ENCODE assay signal across 9 cellular contexts in the genomic region with DNA sequence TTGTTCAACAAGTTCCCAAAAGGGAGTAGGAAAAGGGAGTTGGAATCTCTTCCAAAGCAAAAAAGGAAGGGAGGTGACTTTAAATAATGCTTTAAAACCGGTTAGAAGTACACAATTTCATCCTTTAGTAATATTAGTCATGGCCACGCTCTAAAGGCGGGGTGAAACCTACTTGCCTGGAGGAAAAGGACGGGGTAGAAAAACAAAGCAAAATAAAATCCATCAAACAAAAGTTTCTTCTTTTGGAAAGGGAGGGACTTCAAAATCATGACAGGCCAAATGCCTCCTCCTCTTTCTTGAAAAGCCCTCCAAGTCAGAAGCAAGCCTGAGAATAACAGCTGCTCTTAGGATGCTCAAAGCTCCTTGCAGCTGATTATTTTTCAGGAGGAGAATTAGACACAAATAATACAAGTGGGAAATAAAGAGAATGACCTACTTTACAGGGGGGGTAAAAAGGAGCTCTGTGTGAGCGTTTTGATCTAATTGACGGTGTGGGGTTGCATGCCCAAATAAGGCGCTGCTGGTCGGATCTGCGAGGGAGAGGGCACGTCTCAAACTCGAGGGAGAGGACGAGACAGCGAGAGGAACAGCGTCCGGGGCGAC. TPM values are rescaled to one million over a fixed set of nuclear protein-coding genes. Genes with fewer than 3 reads are reported as not detected.
DNase-seq lines count a peak whose midpoint lies in the region; ATAC-seq and TF ChIP-seq lines count a peak whose summit lies in the region.
"Had no signal": no experiment of that assay in that cellular context is flagged by ENCODE, and none has a peak within 500 bp of the region (broad histone marks: within the 10 kb centered on the region; RNA-seq: fewer than 3 reads in every experiment).

No MANE protein-coding gene starts in this region.

- peaks cover 26% of the 10 kb centered on the region for H3K4me1 ChIP-seq in lower lobe of right lung
- H3K4me1 ChIP-seq in tibial nerve = peaks cover 0 to 19% (median 5%) of the 10 kb centered on the region in 4 donors

- no peak for TF ChIP-seq POLR2A in tibial nerve (IDR thresholded peaks at IDR 0.05)

- TF ChIP-seq CTCF in coronary artery (IDR thresholded peaks at IDR 0.05) = no peak
- TF ChIP-seq CTCF in lower lobe of right lung (IDR thresholded peaks at IDR 0.05) = no peak
- TF ChIP-seq CTCF in tibial nerve (IDR thresholded peaks at IDR 0.05) = no peak

- POLR2A ChIA-PET in activated CD4-positive, alpha-beta T cell treated with anti-CD3 and anti-CD28 coated beads, Interleukin-2, amount 10 ng/mL, durations not matched to agents 7 days and 5 days (lab: Charles Lee) = no interaction called here

- peak; percentile 10 for DNase-seq in activated CD4-positive, alpha-beta T cell treated with anti-CD3 and anti-CD28 coated beads, Interleukin-2, amount 10 ng/mL, durations not matched to agents 7 days and 5 days
- no peak for DNase-seq in activated CD4-positive, alpha-beta T cell treated with anti-CD3 and anti-CD28 coated beads, Interleukin-2, amount 50 U/mL, for 48 hours
- no peak for DNase-seq in coronary artery (ENCODE audit: low spot score)
- DNase-seq in lower lobe of right lung = no peak
- peak in 1 of 2 donors; percentile 26 for DNase-seq in tibial nerve (ENCODE audit: low spot score in 2 of 2)
- no peak for DNase-seq in NCI-H2227 (lab: John Stamatoyannopoulos, UW; ENCODE audit: unreplicated experiment)
- DNase-seq in T-helper 9 cell = no peak

- H3K36me3 ChIP-seq in lower lobe of right lung (no peaks in the 10 kb centered on the region), tibial nerve (no peaks in the 10 kb centered on the region)
- H3K36me3 ChIP-seq: BLaER1 treated with 17β-estradiol and CSF1 and Interleukin-3, amounts not matched to agents 10 nM and 100 nM had no signal

- no peak overlapping the region for H3K27ac Mint-ChIP-seq in activated CD4-positive, alpha-beta T cell treated with anti-CD3 and anti-CD28 coated beads, Interleukin-2, amount 10 ng/mL, durations not matched to agents 7 days and 5 days

- H3K4me1 Mint-ChIP-seq in activated CD4-positive, alpha-beta T cell treated with anti-CD3 and anti-CD28 coated beads, Interleukin-2, amount 10 ng/mL, durations not matched to agents 7 days and 5 days = peaks cover 45% of the 10 kb centered on the region

- H3K9me3 ChIP-seq in lower lobe of right lung (no peaks in the 10 kb centered on the region), tibial nerve (no peaks in the 10 kb centered on the region)

- ATAC-seq in lower lobe of right lung (peak; percentile 12 to 25), HG03108 (IDR thresholded peaks at IDR 0.05; ENCODE audit: unreplicated experiment) (no peak)

- intact Hi-C loops in lower lobe of right lung (cut with DNase I) = no loop called here

- 23 to 30% methylated on average over 16 of the region's 16 CpGs for WGBS in tibial nerve, 2 donors

- H3K27me3 ChIP-seq in lower lobe of right lung (ENCODE audit: low read depth) (peaks cover 13% of the 10 kb centered on the region), tibial nerve (peaks cover 0 to 20% of the 10 kb centered on the region in 2 donors)

- peak overlapping the region; percentile 52 for H3K4me3 Mint-ChIP-seq in activated CD4-positive, alpha-beta T cell treated with anti-CD3 and anti-CD28 coated beads, Interleukin-2, amount 10 ng/mL, durations not matched to agents 7 days and 5 days

- H3K36me3 Mint-ChIP-seq in activated CD4-positive, alpha-beta T cell treated with anti-CD3 and anti-CD28 coated beads, Interleukin-2, amount 10 ng/mL, durations not matched to agents 7 days and 5 days (ENCODE audit: low read depth) = peaks cover 3% of the 10 kb centered on the region

- H3K4me3 ChIP-seq in coronary artery (peak overlapping the region; percentile 90), lower lobe of right lung (peak overlapping the region; percentile 67), tibial nerve (peak overlapping the region; percentile 39 to 67 (median 55))
- H3K4me3 ChIP-seq: BLaER1 treated with 17β-estradiol and CSF1 and Interleukin-3, amounts not matched to agents 10 nM and 100 nM had no signal

- no peak for TF ChIP-seq EP300 in tibial nerve (IDR thresholded peaks at IDR 0.05)

- no peaks in the 10 kb centered on the region for H3K9me3 Mint-ChIP-seq in activated CD4-positive, alpha-beta T cell treated with anti-CD3 and anti-CD28 coated beads, Interleukin-2, amount 10 ng/mL, durations not matched to agents 7 days and 5 days

- CTCF ChIA-PET in activated CD4-positive, alpha-beta T cell treated with anti-CD3 and anti-CD28 coated beads, Interleukin-2, amount 10 ng/mL, durations not matched to agents 7 days and 5 days (lab: Charles Lee) = interaction anchor here (1.0 kb wide), 1 partner anchor 237 kb away, joined by 4 read pairs; no protein-coding TSS in a partner anchor

- peaks cover 36% of the 10 kb centered on the region for H3K27me3 Mint-ChIP-seq in activated CD4-positive, alpha-beta T cell treated with anti-CD3 and anti-CD28 coated beads, Interleukin-2, amount 10 ng/mL, durations not matched to agents 7 days and 5 days

- peak overlapping the region; percentile 94 to 96 for H3K27ac ChIP-seq in coronary artery
- peak overlapping the region; percentile 70 for H3K27ac ChIP-seq in lower lobe of right lung
- H3K27ac ChIP-seq in tibial nerve = peak overlapping the region; percentile 54 to 87 (median 80)
- H3K27ac ChIP-seq: BLaER1 treated with 17β-estradiol and CSF1 and Interleukin-3, amounts not matched to agents 10 nM and 100 nM had no signal

RNA-seq across cellular contexts. Expression of a gene that starts 1.8 kb away (rescaled TPM):
- total RNA-seq in activated CD4-positive, alpha-beta T cell treated with anti-CD3 and anti-CD28 coated beads, Interleukin-2, amount 10 ng/mL, durations not matched to agents 7 days and 5 days = 1 to 10 TPM; 5.6 to 6.1 TPM
- total RNA-seq in lower lobe of right lung (10.1 TPM), tibial nerve (10 to 100 TPM in 2 of 4 donors, 1 to 10 TPM in 2; 7.7 to 83.2 (median 15.1) TPM)
